23 cellular contexts compared by ENCODE assay signal in genomic region chr10:17544465-17544864, GRCh38.
"Had no signal": no experiment of that assay in that cellular context is flagged by ENCODE, and none has a peak within 500 bp of the region (broad histone marks: within the 10 kb centered on the region; RNA-seq: fewer than 3 reads in every experiment).

No MANE protein-coding gene starts in this region.

- DNase-seq: activated CD4-positive, alpha-beta T cell treated with anti-CD3 and anti-CD28 coated beads for 1 hour; activated CD4-positive, alpha-beta T cell treated with anti-CD3 and anti-CD28 coated beads, Interleukin-2, amount 50 U/mL, for 1 hour; activated CD8-positive, alpha-beta T cell treated with anti-CD3 and anti-CD28 coated beads for 36 hours; activated gamma-delta T cell treated with Interleukin-2 at 50 U/mL for 16 hours; activated naive CD4-positive, alpha-beta T cell treated with anti-CD3 and anti-CD28 coated beads, Interleukin-2, amount 50 U/mL, for 16 hours; activated T-cell treated with anti-CD3 and anti-CD28 coated beads, Interleukin-2, amount 50 U/mL, for 4 hours; body of pancreas; cerebellar nuclear complex; left lung; mesendoderm; natural killer cell; occipital lobe; stimulated activated naive CD4-positive, alpha-beta T cell; T1000; transverse colon had no signal

- H3K4me3 ChIP-seq: body of pancreas, cardiac muscle cell, coronary artery, left lung, lung, neural progenitor cell, right atrium auricular region, transverse colon had no signal

- H3K36me3 ChIP-seq: cardiac muscle cell, left lung, neural progenitor cell, right atrium auricular region, transverse colon had no signal

- H3K9me3 ChIP-seq: body of pancreas, transverse colon had no signal

- H3K27me3 ChIP-seq: body of pancreas, cardiac muscle cell, left lung, neural progenitor cell, right atrium auricular region, transverse colon had no signal

- H3K9ac ChIP-seq: neural progenitor cell had no signal

- H3K27ac ChIP-seq: body of pancreas, cardiac muscle cell, coronary artery, left lung, neural progenitor cell, right atrium auricular region, transverse colon had no signal

- H2AFZ ChIP-seq: neural progenitor cell had no signal

- H3K4me2 ChIP-seq: neural progenitor cell had no signal

- H3K4me1 ChIP-seq: body of pancreas, left lung, neural progenitor cell, right atrium auricular region, transverse colon had no signal

- ATAC-seq: activated CD8-positive, alpha-beta T cell treated with anti-CD3 and anti-CD28 coated beads for 36 hours; activated T-cell treated with anti-CD3 and anti-CD28 coated beads, Interleukin-2, amount 50 U/mL, for 4 hours; activated T-helper 17 cell treated with anti-CD3 and anti-CD28 coated beads, Interleukin-2, amount 50 U/mL, for 72 hours; body of pancreas; esophagus mucosa; left lung; natural killer cell; WTC11 had no signal
